In the genomic region with DNA sequence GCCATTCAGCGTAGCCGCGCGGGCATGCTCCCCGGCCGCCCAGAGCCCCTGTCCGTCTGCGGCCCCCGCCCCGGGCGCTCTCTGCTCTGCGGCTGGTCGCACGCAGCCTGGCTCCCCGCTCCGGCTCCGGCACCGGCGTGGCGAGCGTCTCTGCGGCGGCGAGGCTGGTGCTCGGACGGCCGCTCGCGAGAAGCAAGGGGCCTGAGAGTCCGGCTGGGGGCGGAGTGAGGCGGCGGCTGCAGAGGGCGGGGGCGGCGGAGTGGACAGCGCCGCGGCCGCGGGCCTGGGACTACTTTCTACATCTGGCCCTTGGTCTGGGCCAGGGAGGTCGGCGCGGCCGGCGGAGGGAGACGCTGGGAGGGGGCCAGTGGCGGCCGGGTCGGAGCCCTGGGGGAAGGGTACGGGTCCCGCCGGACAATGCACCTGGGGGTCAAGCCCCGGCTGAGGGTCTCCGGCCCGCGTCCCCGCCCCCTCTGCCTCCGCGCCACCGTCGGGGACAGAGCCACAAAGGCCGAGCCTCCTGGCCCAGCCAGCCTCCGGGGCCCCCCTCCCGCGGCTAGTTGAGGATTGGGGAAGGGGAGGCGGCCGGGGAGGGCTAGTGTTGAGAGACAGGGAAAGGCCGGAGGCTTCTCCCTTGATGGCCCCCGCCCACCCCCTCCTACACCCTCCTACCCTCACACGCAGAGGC, we compare ENCODE assay signal across 2 cellular contexts.
TF ChIP-seq lines count a peak whose summit lies in the region.

A gene with protein sequence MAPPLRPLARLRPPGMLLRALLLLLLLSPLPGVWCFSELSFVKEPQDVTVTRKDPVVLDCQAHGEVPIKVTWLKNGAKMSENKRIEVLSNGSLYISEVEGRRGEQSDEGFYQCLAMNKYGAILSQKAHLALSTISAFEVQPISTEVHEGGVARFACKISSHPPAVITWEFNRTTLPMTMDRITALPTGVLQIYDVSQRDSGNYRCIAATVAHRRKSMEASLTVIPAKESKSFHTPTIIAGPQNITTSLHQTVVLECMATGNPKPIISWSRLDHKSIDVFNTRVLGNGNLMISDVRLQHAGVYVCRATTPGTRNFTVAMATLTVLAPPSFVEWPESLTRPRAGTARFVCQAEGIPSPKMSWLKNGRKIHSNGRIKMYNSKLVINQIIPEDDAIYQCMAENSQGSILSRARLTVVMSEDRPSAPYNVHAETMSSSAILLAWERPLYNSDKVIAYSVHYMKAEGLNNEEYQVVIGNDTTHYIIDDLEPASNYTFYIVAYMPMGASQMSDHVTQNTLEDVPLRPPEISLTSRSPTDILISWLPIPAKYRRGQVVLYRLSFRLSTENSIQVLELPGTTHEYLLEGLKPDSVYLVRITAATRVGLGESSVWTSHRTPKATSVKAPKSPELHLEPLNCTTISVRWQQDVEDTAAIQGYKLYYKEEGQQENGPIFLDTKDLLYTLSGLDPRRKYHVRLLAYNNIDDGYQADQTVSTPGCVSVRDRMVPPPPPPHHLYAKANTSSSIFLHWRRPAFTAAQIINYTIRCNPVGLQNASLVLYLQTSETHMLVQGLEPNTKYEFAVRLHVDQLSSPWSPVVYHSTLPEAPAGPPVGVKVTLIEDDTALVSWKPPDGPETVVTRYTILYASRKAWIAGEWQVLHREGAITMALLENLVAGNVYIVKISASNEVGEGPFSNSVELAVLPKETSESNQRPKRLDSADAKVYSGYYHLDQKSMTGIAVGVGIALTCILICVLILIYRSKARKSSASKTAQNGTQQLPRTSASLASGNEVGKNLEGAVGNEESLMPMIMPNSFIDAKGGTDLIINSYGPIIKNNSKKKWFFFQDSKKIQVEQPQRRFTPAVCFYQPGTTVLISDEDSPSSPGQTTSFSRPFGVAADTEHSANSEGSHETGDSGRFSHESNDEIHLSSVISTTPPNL (minus strand): TSS at position 226 of the 688 bp plus-strand sequence. CDS start 221 bp downstream, at position 5.

TF ChIP-seq in GM23338, 12 proteins besides CTCF, POLR2A, EP300 and RAD21:
- TF ChIP-seq ZNF114 (CRISPR knock-in tag; IDR thresholded peaks at IDR 0.05), result no peak
- TF ChIP-seq, protein P1, sequence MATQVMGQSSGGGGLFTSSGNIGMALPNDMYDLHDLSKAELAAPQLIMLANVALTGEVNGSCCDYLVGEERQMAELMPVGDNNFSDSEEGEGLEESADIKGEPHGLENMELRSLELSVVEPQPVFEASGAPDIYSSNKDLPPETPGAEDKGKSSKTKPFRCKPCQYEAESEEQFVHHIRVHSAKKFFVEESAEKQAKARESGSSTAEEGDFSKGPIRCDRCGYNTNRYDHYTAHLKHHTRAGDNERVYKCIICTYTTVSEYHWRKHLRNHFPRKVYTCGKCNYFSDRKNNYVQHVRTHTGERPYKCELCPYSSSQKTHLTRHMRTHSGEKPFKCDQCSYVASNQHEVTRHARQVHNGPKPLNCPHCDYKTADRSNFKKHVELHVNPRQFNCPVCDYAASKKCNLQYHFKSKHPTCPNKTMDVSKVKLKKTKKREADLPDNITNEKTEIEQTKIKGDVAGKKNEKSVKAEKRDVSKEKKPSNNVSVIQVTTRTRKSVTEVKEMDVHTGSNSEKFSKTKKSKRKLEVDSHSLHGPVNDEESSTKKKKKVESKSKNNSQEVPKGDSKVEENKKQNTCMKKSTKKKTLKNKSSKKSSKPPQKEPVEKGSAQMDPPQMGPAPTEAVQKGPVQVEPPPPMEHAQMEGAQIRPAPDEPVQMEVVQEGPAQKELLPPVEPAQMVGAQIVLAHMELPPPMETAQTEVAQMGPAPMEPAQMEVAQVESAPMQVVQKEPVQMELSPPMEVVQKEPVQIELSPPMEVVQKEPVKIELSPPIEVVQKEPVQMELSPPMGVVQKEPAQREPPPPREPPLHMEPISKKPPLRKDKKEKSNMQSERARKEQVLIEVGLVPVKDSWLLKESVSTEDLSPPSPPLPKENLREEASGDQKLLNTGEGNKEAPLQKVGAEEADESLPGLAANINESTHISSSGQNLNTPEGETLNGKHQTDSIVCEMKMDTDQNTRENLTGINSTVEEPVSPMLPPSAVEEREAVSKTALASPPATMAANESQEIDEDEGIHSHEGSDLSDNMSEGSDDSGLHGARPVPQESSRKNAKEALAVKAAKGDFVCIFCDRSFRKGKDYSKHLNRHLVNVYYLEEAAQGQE (IDR thresholded peaks at IDR 0.05; ENCODE audit: unreplicated experiment), result no peak

TF ChIP-seq in endothelial cell of umbilical vein, 7 proteins besides CTCF, POLR2A, EP300 and RAD21:
- TF ChIP-seq MYC (IDR thresholded peaks at IDR 0.05; ENCODE audit: low read depth, low read length) (no peak), POLR2AphosphoS5 (IDR thresholded peaks at IDR 0.05; ENCODE audit: insufficient read depth, low read depth, low read length) (peak; percentile 54)
TF ChIP-seq in endothelial cell of umbilical vein: peak in this region for 1.
